ENCODE assay signal across 9 cellular contexts in genomic region chr20:53925651-53926401, GRCh38.
DNase-seq lines count a peak whose midpoint lies in the region; ATAC-seq, FAIRE-seq and TF ChIP-seq lines count a peak whose summit lies in the region.
"Had no signal": no experiment of that assay in that cellular context is flagged by ENCODE, and none has a peak within 500 bp of the region (broad histone marks: within the 10 kb centered on the region; RNA-seq: fewer than 3 reads in every experiment).

No MANE protein-coding gene starts in this region.

- no peak for FAIRE-seq in endothelial cell of umbilical vein (lab: Jason Lieb, UNC)

- H3K9me3 ChIP-seq in GM23248 (ENCODE audit: low read depth) = no peaks in the 10 kb centered on the region
- no peaks in the 10 kb centered on the region for H3K9me3 ChIP-seq in OCI-LY3 (ENCODE audit: insufficient read depth, low read length)
- H3K9me3 ChIP-seq in endothelial cell of umbilical vein (replicated peaks; ENCODE audit: control insufficient read depth, insufficient read depth, low read length) = no peaks in the 10 kb centered on the region
- H3K9me3 ChIP-seq in smooth muscle cell (replicated peaks; ENCODE audit: low read depth) = no peaks in the 10 kb centered on the region
- H3K9me3 ChIP-seq: SJCRH30 had no signal

- no peak for TF ChIP-seq POLR2A in endothelial cell of umbilical vein (IDR thresholded peaks at IDR 0.05; ENCODE audit: low read depth, low read length)

- in situ Hi-C loops in GM23248 (cut with MboI) = no loop called here

- no peaks in the 10 kb centered on the region for H3K36me3 ChIP-seq in GM23248 (ENCODE audit: low read depth)
- H3K36me3 ChIP-seq in OCI-LY3 (replicated peaks; ENCODE audit: low read depth, low read length) = no peaks in the 10 kb centered on the region
- H3K36me3 ChIP-seq in endothelial cell of umbilical vein (ENCODE audit: control insufficient read depth in 2 of 2, extremely low read depth in 1 of 2, insufficient read depth in 2 of 2, low read length in 2 of 2) = no peaks in the 10 kb centered on the region
- H3K36me3 ChIP-seq in smooth muscle cell (ENCODE audit: low read depth) = no peaks in the 10 kb centered on the region
- H3K36me3 ChIP-seq: SJCRH30 had no signal

- ATAC-seq in HG02840 (IDR thresholded peaks at IDR 0.05; ENCODE audit: low FRiP score, unreplicated experiment) = no peak

- WGBS in GM23248 (ENCODE audit: low coverage in 1 of 2, low lambda C conversion rate in 2 of 2, missing lambda C conversion rate in 2 of 2), 2 experiments = 86 to 89% methylated on average over 12 of the region's 12 CpGs
- 92% methylated on average over 12 of the region's 12 CpGs for WGBS in smooth muscle cell (ENCODE audit: low lambda C conversion rate)

- H3K27ac ChIP-seq in GM23248 (peak overlapping the region; percentile 86), OCI-LY3 (ENCODE audit: low read length) (peak overlapping the region; percentile 15), endothelial cell of umbilical vein (ENCODE audit: insufficient read depth, low read depth, low read length) (peak overlapping the region; percentile 77), smooth muscle cell (ENCODE audit: low read depth) (peak overlapping the region; percentile 79)
- H3K27ac ChIP-seq: SJCRH30 had no signal

- no TSS peak for BruUV-seq in endothelial cell of umbilical vein (replicated peaks; lab: Mats Ljungman, UMichigan)

- POLR2A ChIA-PET in endothelial cell of umbilical vein (lab: Charles Lee) = no interaction called here

- no peak for DNase-seq in GM23248
- DNase-seq in endothelial cell of umbilical vein (ENCODE audit: low read depth, low spot score) = no peak
- no peak for DNase-seq in smooth muscle cell (lab: John Stamatoyannopoulos, UW; ENCODE audit: unreplicated experiment)
- no peak for DNase-seq in NCI-H2196 treated with DMSO at 0.1 percent for 48 hours (lab: John Stamatoyannopoulos, UW; ENCODE audit: unreplicated experiment)
- no peak for DNase-seq in glomerular visceral epithelial cell (ENCODE audit: extremely low spot score)
- DNase-seq: activated gamma-delta T cell treated with Interleukin-2 at 50 U/mL for 16 hours, SJCRH30 had no signal

- H3K9me1 ChIP-seq in endothelial cell of umbilical vein (replicated peaks; ENCODE audit: control insufficient read depth, extremely low read depth, insufficient read depth, low read length) = no peaks in the 10 kb centered on the region

- H3K79me2 ChIP-seq in GM23248 (ENCODE audit: insufficient read depth) = no peaks in the 10 kb centered on the region
- H3K79me2 ChIP-seq in OCI-LY3 (ENCODE audit: low read length) = no peaks in the 10 kb centered on the region
- H3K79me2 ChIP-seq in endothelial cell of umbilical vein (ENCODE audit: control insufficient read depth, insufficient read depth, low read length) = no peaks in the 10 kb centered on the region
- no peaks in the 10 kb centered on the region for H3K79me2 ChIP-seq in smooth muscle cell (ENCODE audit: low read depth)

- dilution Hi-C loops in endothelial cell of umbilical vein (cut with MboI; ENCODE audit: extremely low pct_ligation_motif_present, low sequenced_read_pairs) = loop anchor here (25.0 kb wide), 1 partner anchor 339 kb away; the partner anchor contains the start of gene ZNF217

- no peaks in the 10 kb centered on the region for H3K27me3 ChIP-seq in GM23248 (replicated peaks; ENCODE audit: insufficient read depth)
- H3K27me3 ChIP-seq in OCI-LY3 (ENCODE audit: low read depth, low read length) = peaks cover 39% of the 10 kb centered on the region
- H3K27me3 ChIP-seq in endothelial cell of umbilical vein (ENCODE audit: control insufficient read depth in 2 of 2, insufficient read depth in 2 of 2, low read length in 2 of 2) = no peaks in the 10 kb centered on the region
- no peaks in the 10 kb centered on the region for H3K27me3 ChIP-seq in smooth muscle cell (ENCODE audit: low read depth)
- H3K27me3 ChIP-seq: SJCRH30 had no signal

- H2AFZ ChIP-seq in GM23248 (0 out of 2 replicates have a peak overlapping the region, but pooled peaks have one; percentile 2), OCI-LY3 (ENCODE audit: low read depth, low read length) (no peak overlapping the region), endothelial cell of umbilical vein (ENCODE audit: low read depth, low read length) (peak overlapping the region; percentile 55), smooth muscle cell (ENCODE audit: low read depth) (no peak overlapping the region)

- CTCF ChIA-PET in endothelial cell of umbilical vein (lab: Charles Lee) = interaction anchor here (0.6 to 4.5 kb wide), 7 partner anchors 9 to 348 kb away, joined by 3 to 24 read pairs (median 4); no protein-coding TSS in a partner anchor

- H3F3A ChIP-seq in GM23248 (ENCODE audit: insufficient read depth) (peaks cover 35% of the 10 kb centered on the region), smooth muscle cell (ENCODE audit: low read depth) (peaks cover 5% of the 10 kb centered on the region)

- no peaks in the 10 kb centered on the region for H3K9me2 ChIP-seq in GM23248 (ENCODE audit: insufficient read depth)

- TF ChIP-seq CTCF in OCI-LY3 (IDR thresholded peaks at IDR 0.05; ENCODE audit: low read depth, low read length) = no peak
- TF ChIP-seq CTCF in endothelial cell of umbilical vein (IDR thresholded peaks at IDR 0.05; ENCODE audit: extremely low read depth in 1 of 2, insufficient read depth in 1 of 2, low read depth in 1 of 2, low read length in 2 of 2) = no peak
- no peak for TF ChIP-seq CTCF in smooth muscle cell (IDR thresholded peaks at IDR 0.05; ENCODE audit: borderline replicate concordance, insufficient read depth, poor library complexity, severe bottlenecking)

- H3K9ac ChIP-seq in GM23248 (peak overlapping the region; percentile 66), OCI-LY3 (ENCODE audit: low read length) (peak overlapping the region; percentile 25), endothelial cell of umbilical vein (replicated peaks; ENCODE audit: extremely low read depth, insufficient read depth, low read length) (peak overlapping the region; percentile 59), smooth muscle cell (ENCODE audit: low read depth) (peak overlapping the region; percentile 59)

- H3K4me1 ChIP-seq in GM23248 (ENCODE audit: insufficient read depth) (peaks cover 32% of the 10 kb centered on the region), OCI-LY3 (ENCODE audit: low read length) (peaks cover 80% of the 10 kb centered on the region), endothelial cell of umbilical vein (ENCODE audit: control insufficient read depth, extremely low read depth, insufficient read depth, low read length) (peaks cover 13% of the 10 kb centered on the region), smooth muscle cell (ENCODE audit: low read depth) (peaks cover 9% of the 10 kb centered on the region)
- H3K4me1 ChIP-seq: SJCRH30 had no signal

- intact Hi-C loops in endothelial cell of umbilical vein (cut with micrococcal nuclease) = loop anchor here (1.0 to 5.0 kb wide), 4 partner anchors 8 to 1434 kb away; no protein-coding TSS in a partner anchor

- H3K4me3 ChIP-seq in GM23248 (no peak overlapping the region; the same call in 1 of the 2 replicates), OCI-LY3 (ENCODE audit: low read length) (peak overlapping the region; percentile 72), endothelial cell of umbilical vein (replicated peaks in 1 of 3; ENCODE audit: insufficient read depth in 1 of 3, low read depth in 1 of 3, low read length in 3 of 3) (no peak overlapping the region), smooth muscle cell (no peak overlapping the region)
- H3K4me3 ChIP-seq: SJCRH30 had no signal

- H3K4me2 ChIP-seq in GM23248 (ENCODE audit: unreplicated experiment) = peak overlapping the region; percentile 64
- H3K4me2 ChIP-seq in OCI-LY3 (ENCODE audit: low read length) = peak overlapping the region; percentile 94
- peak overlapping the region; percentile 60 for H3K4me2 ChIP-seq in endothelial cell of umbilical vein (ENCODE audit: insufficient read depth, low read length)
- H3K4me2 ChIP-seq in smooth muscle cell = peak overlapping the region; percentile 66

- H4K20me1 ChIP-seq in GM23248 (ENCODE audit: insufficient read depth) (no peaks in the 10 kb centered on the region), OCI-LY3 (ENCODE audit: insufficient read depth, low read length) (no peaks in the 10 kb centered on the region), endothelial cell of umbilical vein (replicated peaks; ENCODE audit: control insufficient read depth, extremely low read depth, insufficient read depth, low read length) (no peaks in the 10 kb centered on the region), smooth muscle cell (ENCODE audit: low read depth) (no peaks in the 10 kb centered on the region)

TF ChIP-seq in endothelial cell of umbilical vein, 7 proteins besides CTCF, POLR2A, EP300 and RAD21:
- TF ChIP-seq FOS (IDR thresholded peaks at IDR 0.05; ENCODE audit: borderline replicate concordance, insufficient read depth, low read length) = no peak
- TF ChIP-seq POLR2AphosphoS5 (IDR thresholded peaks at IDR 0.05; ENCODE audit: insufficient read depth, low read depth, low read length) = no peak
- TF ChIP-seq MYC (IDR thresholded peaks at IDR 0.05; ENCODE audit: low read depth, low read length) = no peak
- TF ChIP-seq JUN (IDR thresholded peaks at IDR 0.05; ENCODE audit: borderline replicate concordance, insufficient read depth, insufficient read length, low read depth) = no peak
- TF ChIP-seq GATA2 (IDR thresholded peaks at IDR 0.05; ENCODE audit: insufficient read depth, insufficient read length, low read depth, low read length) = no peak
- TF ChIP-seq, protein P1, sequence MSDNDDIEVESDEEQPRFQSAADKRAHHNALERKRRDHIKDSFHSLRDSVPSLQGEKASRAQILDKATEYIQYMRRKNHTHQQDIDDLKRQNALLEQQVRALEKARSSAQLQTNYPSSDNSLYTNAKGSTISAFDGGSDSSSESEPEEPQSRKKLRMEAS (IDR thresholded peaks at IDR 0.05; ENCODE audit: insufficient read depth, insufficient read length) = no peak
- TF ChIP-seq EZH2 (IDR thresholded peaks at IDR 0.05; ENCODE audit: borderline replicate concordance, low read depth, low read length, severe bottlenecking) = no peak

Comparison
In these comparisons a context has a peak if more than half of its experiments do, and no peak if none do; other contexts are left out.
1. H2AFZ ChIP-seq: peak in GM23248 (single experiment) and endothelial cell of umbilical vein (single experiment); none in OCI-LY3 (single experiment) and smooth muscle cell (single experiment).
2. H3K27ac ChIP-seq: peak in every context shown above with its lines; median percentile 86 in GM23248; 79 in smooth muscle cell; 77 in endothelial cell of umbilical vein; 15 in OCI-LY3.
3. Peak in every context shown above with its lines, with median percentiles within 50 percentile points of each other: H3K4me2 ChIP-seq and H3K9ac ChIP-seq.